2 cellular contexts compared by ENCODE assay signal in the genomic region with DNA sequence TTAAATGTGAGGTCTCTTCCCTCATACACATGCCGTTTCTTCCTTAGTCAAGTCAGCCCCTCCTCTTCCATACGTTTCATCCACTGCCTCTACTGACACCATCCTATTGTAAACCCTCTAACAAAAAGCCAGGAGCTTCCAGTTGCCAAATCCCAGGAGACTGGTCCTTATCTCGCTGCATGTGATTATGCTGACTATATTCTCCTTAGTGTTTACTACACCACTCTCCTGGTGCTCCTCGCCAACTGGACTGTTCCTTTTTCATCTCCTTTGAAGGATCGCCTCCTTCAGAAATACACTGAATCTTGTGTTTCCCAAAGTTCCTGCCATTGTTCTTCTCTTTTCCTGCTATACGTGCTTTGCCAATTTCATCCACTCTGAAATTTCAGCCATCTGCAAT.
TF ChIP-seq lines count a peak whose summit lies in the region.

No MANE protein-coding gene starts in this region.

TF ChIP-seq in IMR-90, 13 proteins besides CTCF, POLR2A, EP300 and RAD21:
- no peak for TF ChIP-seq MAZ (IDR thresholded peaks at IDR 0.05; ENCODE audit: borderline replicate concordance, low read depth, low read length)
- TF ChIP-seq ELK1 (IDR thresholded peaks at IDR 0.05; ENCODE audit: borderline replicate concordance, low read depth, low read length) = no peak
- TF ChIP-seq MAFK (IDR thresholded peaks at IDR 0.05; ENCODE audit: low read depth, low read length) = no peak
- no peak for TF ChIP-seq NFE2L2 (IDR thresholded peaks at IDR 0.05; ENCODE audit: low read depth, low read length)
- TF ChIP-seq BHLHE40 (IDR thresholded peaks at IDR 0.05; ENCODE audit: low read depth, low read length) = no peak
- TF ChIP-seq SMC3 (IDR thresholded peaks at IDR 0.05; ENCODE audit: low read depth, low read length) = no peak
- no peak for TF ChIP-seq MXI1 (IDR thresholded peaks at IDR 0.05; ENCODE audit: borderline replicate concordance, low read depth, low read length)
- TF ChIP-seq CEBPB (IDR thresholded peaks at IDR 0.05; ENCODE audit: low read depth, low read length) = no peak
- TF ChIP-seq RFX5 (IDR thresholded peaks at IDR 0.05; ENCODE audit: low read depth, low read length) = no peak
- no peak for TF ChIP-seq FOS (IDR thresholded peaks at IDR 0.05; ENCODE audit: low read depth, low read length)
- TF ChIP-seq RCOR1 (IDR thresholded peaks at IDR 0.05; ENCODE audit: insufficient replicate concordance, low read length) = no peak
- no peak for TF ChIP-seq CHD1 (IDR thresholded peaks at IDR 0.05; ENCODE audit: low read depth, low read length)
- TF ChIP-seq, protein P1, sequence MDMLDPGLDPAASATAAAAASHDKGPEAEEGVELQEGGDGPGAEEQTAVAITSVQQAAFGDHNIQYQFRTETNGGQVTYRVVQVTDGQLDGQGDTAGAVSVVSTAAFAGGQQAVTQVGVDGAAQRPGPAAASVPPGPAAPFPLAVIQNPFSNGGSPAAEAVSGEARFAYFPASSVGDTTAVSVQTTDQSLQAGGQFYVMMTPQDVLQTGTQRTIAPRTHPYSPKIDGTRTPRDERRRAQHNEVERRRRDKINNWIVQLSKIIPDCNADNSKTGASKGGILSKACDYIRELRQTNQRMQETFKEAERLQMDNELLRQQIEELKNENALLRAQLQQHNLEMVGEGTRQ (IDR thresholded peaks at IDR 0.05; ENCODE audit: low read depth, low read length) = no peak

TF ChIP-seq in H1, 55 proteins besides CTCF, POLR2A, EP300 and RAD21:
- TF ChIP-seq NANOG (IDR thresholded peaks at IDR 0.05; ENCODE audit: insufficient read depth, low read depth, low read length, poor library complexity, severe bottlenecking) = no peak
- TF ChIP-seq ATF3 (IDR thresholded peaks at IDR 0.05; ENCODE audit: insufficient read depth, low read depth, low read length) = no peak
- no peak for TF ChIP-seq SIN3A (conservative IDR thresholded peaks at IDR 0.05 in 1 of 2, IDR thresholded peaks at IDR 0.05 in 1 of 2; ENCODE audit: low read depth in 1 of 2, low read length in 2 of 2)
- TF ChIP-seq CHD2 (IDR thresholded peaks at IDR 0.05; ENCODE audit: low read length) = no peak
- no peak for TF ChIP-seq SP1 (IDR thresholded peaks at IDR 0.05; ENCODE audit: low read depth, low read length)
- TF ChIP-seq, protein P2, sequence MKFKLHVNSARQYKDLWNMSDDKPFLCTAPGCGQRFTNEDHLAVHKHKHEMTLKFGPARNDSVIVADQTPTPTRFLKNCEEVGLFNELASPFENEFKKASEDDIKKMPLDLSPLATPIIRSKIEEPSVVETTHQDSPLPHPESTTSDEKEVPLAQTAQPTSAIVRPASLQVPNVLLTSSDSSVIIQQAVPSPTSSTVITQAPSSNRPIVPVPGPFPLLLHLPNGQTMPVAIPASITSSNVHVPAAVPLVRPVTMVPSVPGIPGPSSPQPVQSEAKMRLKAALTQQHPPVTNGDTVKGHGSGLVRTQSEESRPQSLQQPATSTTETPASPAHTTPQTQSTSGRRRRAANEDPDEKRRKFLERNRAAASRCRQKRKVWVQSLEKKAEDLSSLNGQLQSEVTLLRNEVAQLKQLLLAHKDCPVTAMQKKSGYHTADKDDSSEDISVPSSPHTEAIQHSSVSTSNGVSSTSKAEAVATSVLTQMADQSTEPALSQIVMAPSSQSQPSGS (IDR thresholded peaks at IDR 0.05; ENCODE audit: low read length) = no peak
- no peak for TF ChIP-seq SIRT6 (IDR thresholded peaks at IDR 0.05; ENCODE audit: low read length)
- no peak for TF ChIP-seq CTBP2 (IDR thresholded peaks at IDR 0.05; ENCODE audit: borderline replicate concordance, insufficient read depth, insufficient read length, low read length)
- TF ChIP-seq TEAD4 (IDR thresholded peaks at IDR 0.05; ENCODE audit: low read depth, low read length) = no peak
- no peak for TF ChIP-seq CHD1 (IDR thresholded peaks at IDR 0.05; ENCODE audit: low read depth, low read length)
- no peak for TF ChIP-seq ASH2L (IDR thresholded peaks at IDR 0.05; ENCODE audit: low read length)
- TF ChIP-seq SIX5 (IDR thresholded peaks at IDR 0.05; ENCODE audit: low read depth, low read length) = no peak
TF ChIP-seq in H1: peak in this region for 0.
